ENCODE assay signal across 16 cellular contexts in the genomic region with DNA sequence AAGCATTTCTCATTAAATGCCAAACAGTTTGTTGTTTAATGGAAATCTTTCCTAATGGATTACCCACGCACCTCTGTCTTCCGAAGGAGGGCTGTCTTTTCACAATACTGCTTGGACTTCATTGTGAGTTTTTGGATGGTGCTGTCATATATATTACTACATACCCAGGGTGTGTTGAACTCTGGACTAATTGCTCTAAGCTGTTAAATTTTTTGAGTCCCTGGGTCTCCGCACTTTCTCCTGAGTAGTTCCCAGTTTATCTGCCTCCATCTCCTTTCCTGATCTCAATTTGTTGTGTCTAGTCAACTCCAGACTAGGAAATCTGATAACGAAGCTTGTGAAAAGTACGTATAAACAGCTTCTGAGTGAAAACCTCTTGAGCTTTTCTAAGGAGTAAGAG.
"Had no signal": no experiment of that assay in that cellular context is flagged by ENCODE, and none has a peak within 500 bp of the region (broad histone marks: within the 10 kb centered on the region; RNA-seq: fewer than 3 reads in every experiment).

No MANE protein-coding gene starts in this region.

- H3K4me1 Mint-ChIP-seq: activated B cell treated with CpG ODN at 0.5 μM for 24 hours; activated naive CD4-positive, alpha-beta T cell treated with anti-CD3 and anti-CD28 coated beads, Interleukin-2, amount 50 U/mL, for 24 hours; naive B cell had no signal

- H3K36me3 Mint-ChIP-seq: activated naive CD4-positive, alpha-beta T cell treated with anti-CD3 and anti-CD28 coated beads, Interleukin-2, amount 50 U/mL, for 24 hours had no signal

- H3K36me3 ChIP-seq: brain microvascular endothelial cell had no signal

- H3K27ac ChIP-seq: brain microvascular endothelial cell had no signal

- H3K27me3 ChIP-seq: brain microvascular endothelial cell had no signal

- H3K4me3 Mint-ChIP-seq: activated B cell treated with CpG ODN at 0.5 μM for 24 hours; activated CD8-positive, alpha-beta T cell treated with anti-CD3 and anti-CD28 coated beads, Interleukin-2, amount 10 ng/mL, durations not matched to agents 7 days and 5 days; activated naive CD4-positive, alpha-beta T cell treated with anti-CD3 and anti-CD28 coated beads, Interleukin-2, amount 50 U/mL, for 24 hours; naive B cell; type B pancreatic cell had no signal

- DNase-seq: activated B cell treated with CpG ODN at 0.5 μM for 24 hours; activated CD4-positive, alpha-beta T cell treated with anti-CD3 and anti-CD28 coated beads for 48 hours; activated CD8-positive, alpha-beta memory T cell treated with anti-CD3 and anti-CD28 coated beads, Interleukin-2, amount 50 U/mL, for 4 hours; activated CD8-positive, alpha-beta T cell treated with anti-CD3 and anti-CD28 coated beads, Interleukin-2, amount 10 ng/mL, durations not matched to agents 7 days and 5 days; activated effector memory CD4-positive, alpha-beta T cell treated with anti-CD3 and anti-CD28 coated beads, Interleukin-2, amount 50 U/mL, for 16 hours; activated T-cell treated with anti-CD3 and anti-CD28 coated beads, Interleukin-2, amount 50 U/mL, for 48 hours; amniotic stem cell; effector CD8-positive, alpha-beta T cell; kidney; naive B cell; retina; stimulated activated CD4-positive, alpha-beta T cell treated with anti-CD3 and anti-CD28 coated beads, Interleukin-4, amount 100 ng/mL, for 24 hours; stimulated activated naive CD4-positive, alpha-beta T cell had no signal

- H3K27ac Mint-ChIP-seq: activated B cell treated with CpG ODN at 0.5 μM for 24 hours; activated CD8-positive, alpha-beta T cell treated with anti-CD3 and anti-CD28 coated beads, Interleukin-2, amount 10 ng/mL, durations not matched to agents 7 days and 5 days; activated naive CD4-positive, alpha-beta T cell treated with anti-CD3 and anti-CD28 coated beads, Interleukin-2, amount 50 U/mL, for 24 hours; naive B cell; type B pancreatic cell had no signal

- H3K27me3 Mint-ChIP-seq: activated B cell treated with CpG ODN at 0.5 μM for 24 hours, naive B cell, type B pancreatic cell had no signal

- ATAC-seq: activated CD8-positive, alpha-beta T cell treated with anti-CD3 and anti-CD28 coated beads, Interleukin-2, amount 10 ng/mL, durations not matched to agents 7 days and 5 days had no signal

- H3K9me3 Mint-ChIP-seq: activated naive CD4-positive, alpha-beta T cell treated with anti-CD3 and anti-CD28 coated beads, Interleukin-2, amount 50 U/mL, for 24 hours; naive B cell had no signal
